In genomic region chr3:129365779-129366178, GRCh38 we compare ENCODE assay signal across 20 cellular contexts.
"Had no signal": no experiment of that assay in that cellular context is flagged by ENCODE, and none has a peak within 500 bp of the region (broad histone marks: within the 10 kb centered on the region; RNA-seq: fewer than 3 reads in every experiment).

No MANE protein-coding gene starts in this region.

- H3K27me3 ChIP-seq: suprapubic skin, tibial nerve had no signal

- H3K4me3 ChIP-seq: lung, smooth muscle cell, stomach, suprapubic skin, tibial nerve had no signal

- H3K9me3 ChIP-seq: stomach, suprapubic skin, tibial nerve had no signal

- H3K27ac Mint-ChIP-seq: activated T-helper 2 cell treated with anti-CD3 and anti-CD28 coated beads, Interferon-gamma antibody, Interleukin-2, Interleukin-4, amounts not matched to agents 10 μg/mL and 5 μg/mL and 100 μg/mL, durations not matched to agents 14 hours and 24 hours and 36 hours; naive thymus-derived CD4-positive, alpha-beta T cell; stimulated activated memory B cell treated with anti-CD40 and anti-IgM and Interleukin-4, amounts not matched to agents 10 μg/mL and 1 μg/mL and 100 μg/mL, for 72 hours; T-helper 1 cell treated with Interleukin-12 subunit alpha and Interleukin-12 subunit beta and Interleukin-4 antibody, amounts not matched to agents 30 μg/mL and 1 μg/mL, for 36 hours had no signal

- H3K36me3 Mint-ChIP-seq: naive thymus-derived CD4-positive, alpha-beta T cell; stimulated activated memory B cell treated with anti-CD40 and anti-IgM and Interleukin-4, amounts not matched to agents 10 μg/mL and 1 μg/mL and 100 μg/mL, for 72 hours had no signal

- H3K4me2 ChIP-seq: smooth muscle cell had no signal

- H3K4me3 Mint-ChIP-seq: activated T-cell treated with anti-CD3 and anti-CD28 coated beads, Interleukin-2, amount 50 U/mL, for 4 hours; brain; naive thymus-derived CD4-positive, alpha-beta T cell; stimulated activated memory B cell treated with anti-CD40 and anti-IgM and Interleukin-4, amounts not matched to agents 10 μg/mL and 1 μg/mL and 100 μg/mL, for 72 hours; T-helper 1 cell treated with Interleukin-12 subunit alpha and Interleukin-12 subunit beta and Interleukin-4 antibody, amounts not matched to agents 30 μg/mL and 1 μg/mL, for 36 hours had no signal

- ATAC-seq: activated T-cell treated with anti-CD3 and anti-CD28 coated beads, Interleukin-2, amount 50 U/mL, for 4 hours; naive thymus-derived CD4-positive, alpha-beta T cell had no signal

- H3K9me3 Mint-ChIP-seq: activated T-cell treated with anti-CD3 and anti-CD28 coated beads, Interleukin-2, amount 50 U/mL, for 4 hours; activated T-helper 2 cell treated with anti-CD3 and anti-CD28 coated beads, Interferon-gamma antibody, Interleukin-2, Interleukin-4, amounts not matched to agents 10 μg/mL and 5 μg/mL and 100 μg/mL, durations not matched to agents 14 hours and 24 hours and 36 hours; naive thymus-derived CD4-positive, alpha-beta T cell; T-helper 1 cell treated with Interleukin-12 subunit alpha and Interleukin-12 subunit beta and Interleukin-4 antibody, amounts not matched to agents 30 μg/mL and 1 μg/mL, for 36 hours had no signal

- H3K36me3 ChIP-seq: stomach, suprapubic skin, tibial nerve had no signal

- H3K4me1 ChIP-seq: stomach, suprapubic skin had no signal

- H3K4me1 Mint-ChIP-seq: stimulated activated memory B cell treated with anti-CD40 and anti-IgM and Interleukin-4, amounts not matched to agents 10 μg/mL and 1 μg/mL and 100 μg/mL, for 72 hours had no signal

- H3K27me3 Mint-ChIP-seq: brain; naive thymus-derived CD4-positive, alpha-beta T cell; stimulated activated memory B cell treated with anti-CD40 and anti-IgM and Interleukin-4, amounts not matched to agents 10 μg/mL and 1 μg/mL and 100 μg/mL, for 72 hours had no signal

- DNase-seq: activated CD4-positive, alpha-beta T cell treated with anti-CD3 and anti-CD28 coated beads for 4 hours; activated CD4-positive, alpha-beta T cell treated with anti-CD3 and anti-CD28 coated beads, Interleukin-2, amount 50 U/mL, for 48 hours; activated CD4-positive, CD25-positive, alpha-beta regulatory T cell; activated CD8-positive, alpha-beta memory T cell treated with anti-CD3 and anti-CD28 coated beads, Interleukin-2, amount 50 U/mL, for 48 hours; activated naive CD4-positive, alpha-beta T cell treated with Interleukin-2 at 50 U/mL for 16 hours; activated T-cell treated with anti-CD3 and anti-CD28 coated beads, Interleukin-2, amount 50 U/mL, for 4 hours; anterior cingulate cortex; caudate nucleus; effector memory CD4-positive, alpha-beta T cell; naive thymus-derived CD4-positive, alpha-beta T cell; stimulated activated CD4-positive, alpha-beta T cell treated with anti-CD3 and anti-CD28 coated beads, Interleukin-15, amount 100 ng/mL, for 24 hours; stomach had no signal

- H3K27ac ChIP-seq: stomach, suprapubic skin, tibial nerve had no signal
